ENCODE assay signal across 7 cellular contexts in the genomic region with DNA sequence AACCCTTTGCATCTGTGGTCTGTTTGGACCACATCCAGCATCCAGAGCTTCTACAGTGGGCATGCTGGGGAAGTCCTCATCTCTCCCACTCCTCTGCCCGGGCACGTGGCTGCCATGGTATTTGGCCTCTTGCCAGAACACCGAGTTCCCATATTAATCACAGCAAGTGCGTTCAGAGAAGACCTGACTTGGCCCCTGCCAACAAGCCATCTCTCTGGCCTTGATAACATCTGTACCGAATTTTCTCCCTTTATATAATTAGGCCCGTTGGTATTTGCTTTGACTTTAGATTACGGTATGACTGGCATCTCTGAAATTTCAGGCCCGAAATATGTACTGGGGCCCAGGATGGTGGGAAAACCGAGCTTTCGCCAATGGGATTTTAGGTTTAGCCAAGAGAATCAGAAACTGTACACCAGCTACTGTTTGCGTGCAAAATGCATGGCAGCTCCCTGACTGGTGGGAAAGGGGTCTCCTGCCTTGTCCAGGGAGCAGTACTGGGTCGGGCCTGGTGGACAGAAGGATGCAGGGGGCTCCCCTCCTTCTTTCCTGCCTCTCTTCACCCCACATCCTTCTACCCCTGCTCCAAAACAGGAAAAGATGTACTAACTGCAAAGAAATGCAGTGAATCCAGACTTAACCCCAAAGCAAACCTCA.
DNase-seq lines count a peak whose midpoint lies in the region; ATAC-seq and TF ChIP-seq lines count a peak whose summit lies in the region.

No MANE protein-coding gene starts in this region.

- no peak overlapping the region for H3K4me3 ChIP-seq in sigmoid colon

- DNase-seq in EL, result peak; percentile 96
- DNase-seq in RPMI7951 (ENCODE audit: low read depth), result peak; percentile 89
- peak; percentile 68 for DNase-seq in fibroblast of gingiva (ENCODE audit: low read depth)
- DNase-seq in sigmoid colon, result peak; percentile 82
- DNase-seq in HK-2 (ENCODE audit: unreplicated experiment), result no peak
- DNase-seq in GM19238 (ENCODE audit: insufficient read length, low spot score), result no peak

- peak overlapping the region; percentile 54 to 85 (median 70) for H3K27ac ChIP-seq in sigmoid colon

- ATAC-seq in GM19395 (IDR thresholded peaks at IDR 0.05; ENCODE audit: unreplicated experiment), result no peak

- no peak for TF ChIP-seq CTCF in sigmoid colon (IDR thresholded peaks at IDR 0.05)

- H3K27me3 ChIP-seq in sigmoid colon, result no peaks in the 10 kb centered on the region

- WGBS in sigmoid colon, 2 donors, result 69 to 73% methylated on average over 12 of the region's 12 CpGs

- no peak for TF ChIP-seq POLR2A in sigmoid colon (IDR thresholded peaks at IDR 0.05)

- intact Hi-C loops in sigmoid colon (cut with DNase I), result no loop called here

- H3K4me1 ChIP-seq in sigmoid colon, result peaks cover 0 to 69% (median 46%) of the 10 kb centered on the region in 4 donors

- TF ChIP-seq EP300 in sigmoid colon (IDR thresholded peaks at IDR 0.05), result peak in 3 of 4 donors; percentile 38 to 87 (median 53)

- no peaks in the 10 kb centered on the region for H3K9me3 ChIP-seq in sigmoid colon

- peaks cover 0 to 11% (median 4%) of the 10 kb centered on the region in 4 donors for H3K36me3 ChIP-seq in sigmoid colon

Comparison
In these comparisons a context has a peak if more than half of its experiments do, and no peak if none do; other contexts are left out.
1. DNase-seq: peak in EL (single experiment), RPMI7951 (single experiment), fibroblast of gingiva (single experiment) and sigmoid colon (single experiment); none in HK-2 (single experiment) and GM19238 (single experiment).